ENCODE assay signal across 11 cellular contexts in the genomic region with DNA sequence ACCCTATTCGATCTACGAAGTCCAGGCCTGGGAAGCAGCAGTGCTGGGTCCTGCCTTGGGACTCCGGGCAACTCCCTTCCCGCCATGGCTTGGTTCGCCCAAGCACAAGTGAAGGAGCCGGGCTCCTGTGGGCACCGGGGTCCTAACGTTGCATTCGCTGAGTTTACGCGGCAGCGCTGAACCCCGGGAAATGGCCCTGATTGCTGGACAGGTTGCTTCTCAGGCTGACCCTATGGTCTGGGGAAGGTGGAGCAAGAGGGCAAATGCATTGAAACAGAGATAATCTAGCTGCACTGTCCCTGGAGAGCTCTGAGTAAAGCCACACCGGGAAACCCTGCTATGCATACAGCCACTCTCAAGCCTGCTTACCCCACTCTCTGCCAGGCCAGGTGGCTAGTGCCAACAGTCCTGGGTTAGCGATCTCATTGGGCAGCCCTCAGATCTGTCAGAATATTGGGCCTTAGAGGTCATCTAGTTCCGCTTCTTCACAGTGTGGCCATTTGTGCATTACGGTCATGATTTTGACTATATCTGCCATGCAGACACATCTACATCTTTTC. TPM values are rescaled to one million over a fixed set of nuclear protein-coding genes. Genes with fewer than 3 reads are reported as not detected.
DNase-seq lines count a peak whose midpoint lies in the region; FAIRE-seq and TF ChIP-seq lines count a peak whose summit lies in the region.
"Had no signal": no experiment of that assay in that cellular context is flagged by ENCODE, and none has a peak within 500 bp of the region (broad histone marks: within the 10 kb centered on the region; RNA-seq: fewer than 3 reads in every experiment).

No MANE protein-coding gene starts in this region.

- no peaks in the 10 kb centered on the region for H3K9me2 ChIP-seq in MM.1S (replicated peaks; ENCODE audit: insufficient read depth, low read length)

- no peak overlapping the region for H2AFZ ChIP-seq in MM.1S (ENCODE audit: low read length)

- H3K9me3 ChIP-seq in MM.1S (replicated peaks; ENCODE audit: insufficient read depth, low read length) (no peaks in the 10 kb centered on the region), mesodermal cell (ENCODE audit: control insufficient read depth, low read length) (no peaks in the 10 kb centered on the region)
- H3K9me3 ChIP-seq: adrenal gland, MG63, testis had no signal

- no peak for TF ChIP-seq CTCF in MM.1S (IDR thresholded peaks at IDR 0.05; ENCODE audit: low read length)

- no peak for DNase-seq in GM18507 (ENCODE audit: extremely low spot score, insufficient read length, low read depth)
- DNase-seq in GM19239 (ENCODE audit: insufficient read length, low spot score) = no peak
- no peak for DNase-seq in MM.1S
- DNase-seq in NCI-H748 (lab: John Stamatoyannopoulos, UW; ENCODE audit: unreplicated experiment) = no peak
- no peak for DNase-seq in hepatic stellate cell (ENCODE audit: low spot score)
- no peak for DNase-seq in DMS53 treated with DMSO at 0.1 percent for 48 hours (lab: John Stamatoyannopoulos, UW; ENCODE audit: unreplicated experiment)
- DNase-seq: testis had no signal

- H3K27ac ChIP-seq in MM.1S (ENCODE audit: low read length) (peak overlapping the region; percentile 99), mesodermal cell (ENCODE audit: low read depth, low read length, severe bottlenecking) (peak overlapping the region; percentile 23)
- H3K27ac ChIP-seq: testis had no signal

- WGBS in mesodermal cell (ENCODE audit: insufficient coverage in 2 of 2), 2 experiments = 89 to 91% methylated on average over 16 to 17 of the region's 17 CpGs

- H3K79me2 ChIP-seq in MM.1S (ENCODE audit: low read length) = peaks cover 88% of the 10 kb centered on the region

- peaks cover 93% of the 10 kb centered on the region for H3K4me1 ChIP-seq in MM.1S (ENCODE audit: low read length)
- H3K4me1 ChIP-seq in mesodermal cell (ENCODE audit: control insufficient read depth, insufficient read depth, low read length, poor library complexity, severe bottlenecking) = peaks cover 65% of the 10 kb centered on the region

- H3K4me2 ChIP-seq in MM.1S (ENCODE audit: low read depth, low read length) = no peak overlapping the region

- H3K27me3 ChIP-seq in MM.1S (replicated peaks; ENCODE audit: insufficient read depth, low read length) = no peaks in the 10 kb centered on the region
- H3K27me3 ChIP-seq: adrenal gland, MG63, testis had no signal

- H3K36me3 ChIP-seq in MM.1S (replicated peaks; ENCODE audit: insufficient read depth, low read length) (no peaks in the 10 kb centered on the region), mesodermal cell (ENCODE audit: control insufficient read depth, insufficient read depth, low read length) (no peaks in the 10 kb centered on the region)
- H3K36me3 ChIP-seq: adrenal gland, MG63 had no signal

- no peaks in the 10 kb centered on the region for H4K20me1 ChIP-seq in MM.1S (ENCODE audit: insufficient read depth, low read length)

- peak overlapping the region; percentile 73; the same call in 1 of the 2 replicates for H3K9ac ChIP-seq in MM.1S (ENCODE audit: low read length)

- peaks cover 34% of the 10 kb centered on the region for H3F3A ChIP-seq in MM.1S (ENCODE audit: insufficient read depth, low read length)

- no peak overlapping the region for H3K4me3 ChIP-seq in MM.1S (ENCODE audit: low read length)
- H3K4me3 ChIP-seq in mesodermal cell (ENCODE audit: extremely low read depth, insufficient read depth, low read length, poor library complexity, severe bottlenecking) = no peak overlapping the region
- H3K4me3 ChIP-seq: adrenal gland, MG63, testis had no signal

- FAIRE-seq in GM18507 (lab: Jason Lieb, UNC) = peak; percentile 78
- peak; percentile 63 for FAIRE-seq in GM19239 (lab: Jason Lieb, UNC)
- FAIRE-seq: keratinocyte had no signal

RNA-seq across cellular contexts. Expression of gene SYNE3, which starts 11.3 kb away (rescaled TPM):
- 4.2 TPM for polyA plus RNA-seq in mesodermal cell (2013, experiment 1 of 2)
- 3.9 TPM for polyA plus RNA-seq in mesodermal cell (2013, experiment 2 of 2)

RNA-seq across cellular contexts. Expression of gene GLRX5, which starts 29.7 kb away (rescaled TPM):
- polyA plus RNA-seq in mesodermal cell (2013, experiment 1 of 2) = 61.4 TPM
- 68.7 TPM for polyA plus RNA-seq in mesodermal cell (2013, experiment 2 of 2)
